Comparison of ENCODE assay signal across 8 cellular contexts in genomic region chr2:9631484-9631819, GRCh38. TPM values are rescaled to one million over a fixed set of nuclear protein-coding genes. Genes with fewer than 3 reads are reported as not detected.
DNase-seq lines count a peak whose midpoint lies in the region; ATAC-seq, FAIRE-seq and TF ChIP-seq lines count a peak whose summit lies in the region.

No MANE protein-coding gene starts in this region.

- no peaks in the 10 kb centered on the region for H3K9me3 Mint-ChIP-seq in chondrocyte (ENCODE audit: low read depth)

- peak overlapping the region; percentile 94 for H3K4me3 Mint-ChIP-seq in chondrocyte (ENCODE audit: unreplicated experiment)

- H3K4me1 ChIP-seq in A549 (peaks cover 34% of the 10 kb centered on the region), muscle layer of colon (ENCODE audit: insufficient read depth, low read length) (peaks cover 37% of the 10 kb centered on the region)

- H3K9me3 ChIP-seq in A549 = no peaks in the 10 kb centered on the region
- H3K9me3 ChIP-seq in muscle layer of colon (ENCODE audit: low read length) = no peaks in the 10 kb centered on the region

- TF ChIP-seq POLR2A in A549 (IDR thresholded peaks at IDR 0.05; ENCODE audit: low read length) = no peak

- no peak for TF ChIP-seq EP300 in A549 (IDR thresholded peaks at IDR 0.05)

- WGBS in A549 (ENCODE audit: missing lambda C conversion rate) = 12% methylated on average over 6 of the region's 6 CpGs

- H3K27ac ChIP-seq in A549 (peak overlapping the region; percentile 86), muscle layer of colon (ENCODE audit: low read depth, low read length) (peak overlapping the region; percentile 80)

- DNase-seq in A549 (ENCODE audit: low read depth in 1 of 2, low spot score in 1 of 2) (no peak), chondrocyte (ENCODE audit: low spot score) (no peak), retina (no peak), D341Med (ENCODE audit: low spot score) (no peak), NCI-H226 (no peak)
- DNase-seq in Jurkat, Clone E6-1 (ENCODE audit: low read depth, low spot score) = no peak
- DNase-seq in activated CD4-positive, alpha-beta T cell treated with anti-CD3 and anti-CD28 coated beads for 1 hour = no peak

- POLR2A ChIA-PET in A549 (lab: Yijun Ruan, JAX) = interaction anchor here (0.6 to 3.8 kb wide), 30 partner anchors 8 to 140 kb away, joined by 3 to 62 read pairs (median 6); partner anchors contain the start of gene ADAM17

- no peaks in the 10 kb centered on the region for H3K27me3 ChIP-seq in muscle layer of colon (ENCODE audit: control insufficient read depth in 1 of 2, insufficient read depth in 2 of 2, low read length in 2 of 2)

- TF ChIP-seq RAD21 in A549 (conservative IDR thresholded peaks at IDR 0.05 in 1 of 2, IDR thresholded peaks at IDR 0.05 in 1 of 2) = no peak; a peak in 1 of 5 replicates

- H3K4me2 ChIP-seq in A549 = peak overlapping the region; percentile 84

- no peaks in the 10 kb centered on the region for H3K27me3 Mint-ChIP-seq in chondrocyte (ENCODE audit: low read depth)

- peaks cover 11% of the 10 kb centered on the region for H3K36me3 Mint-ChIP-seq in chondrocyte (ENCODE audit: low read depth)

- CTCF ChIA-PET in A549 (lab: Yijun Ruan, JAX) = interaction anchor here (0.7 to 6.3 kb wide), 7 partner anchors 22 to 168 kb away, joined by 3 to 53 read pairs (median 4); no protein-coding TSS in a partner anchor

- peaks cover 11% of the 10 kb centered on the region for H3K36me3 ChIP-seq in muscle layer of colon (ENCODE audit: insufficient read depth, low read length)

- H3K4me3 ChIP-seq in A549 (peak overlapping the region; percentile 48), muscle layer of colon (ENCODE audit: low read depth in 1 of 2, low read length in 2 of 2) (peak overlapping the region; percentile 52 to 79)
- peak overlapping the region; percentile 97 for H3K4me3 ChIP-seq in Jurkat, Clone E6-1 (ENCODE audit: low read length)

- ATAC-seq in A549 = no peak

- H3K27ac Mint-ChIP-seq in chondrocyte (ENCODE audit: unreplicated experiment) = peak overlapping the region; percentile 89

- no peak for FAIRE-seq in A549 (lab: Jason Lieb, UNC)

- TF ChIP-seq CTCF in A549 (IDR thresholded peaks at IDR 0.05) = no peak
- no peak for TF ChIP-seq CTCF in chondrocyte (IDR thresholded peaks at IDR 0.05)

- no peak overlapping the region for H3K9ac ChIP-seq in muscle layer of colon (ENCODE audit: low read length)

- H3K4me1 Mint-ChIP-seq in chondrocyte (ENCODE audit: low read depth) = peaks cover 49% of the 10 kb centered on the region

TF ChIP-seq in A549, 52 proteins besides CTCF, POLR2A, EP300 and RAD21:
- TF ChIP-seq TFCP2L1 (CRISPR knock-in tag; IDR thresholded peaks at IDR 0.05) (no peak), NPAS2 (CRISPR knock-in tag; IDR thresholded peaks at IDR 0.05; ENCODE audit: borderline replicate concordance) (no peak), EHF (CRISPR knock-in tag; IDR thresholded peaks at IDR 0.05) (no peak), JUN (IDR thresholded peaks at IDR 0.05) (no peak)
TF ChIP-seq in A549: peak in this region for 0.

RNA-seq across cellular contexts. Expression of gene YWHAQ, which starts 0.7 kb away (rescaled TPM):
- 672 and 833 TPM in 2 replicates for polyA plus RNA-seq in A549 (2011; rRNA removed)
- 326 and 355 TPM in 2 replicates for polyA plus RNA-seq in A549 (2012; cell fraction: cytosol; rRNA removed)
- 176 and 207 TPM in 2 replicates for polyA plus RNA-seq in A549 (2012; cell fraction: nucleus; rRNA removed)
- 661 to 703 TPM (median 686 TPM) in 3 replicates for polyA plus RNA-seq in A549 (2017; fragmentation: RNase III; extraction: RNeasy Plus Mini Kit Qiagen cat#74134 plus additional on column Dnase treatment)
- polyA minus RNA-seq in A549 (2011; rRNA and poly(A)+ RNA removed) = 310 and 393 TPM in 2 replicates
- polyA plus RNA-seq in Jurkat, Clone E6-1 (2012; ENCODE audit: insufficient read depth, insufficient read length) = 558 TPM
- total RNA-seq in chondrocyte = 247 to 287 TPM (median 251 TPM) in 3 replicates
